ENCODE assay signal across 7 cellular contexts in genomic region chr13:92612892-92613291, GRCh38.
"Had no signal": no experiment of that assay in that cellular context is flagged by ENCODE, and none has a peak within 500 bp of the region (broad histone marks: within the 10 kb centered on the region; RNA-seq: fewer than 3 reads in every experiment).

No MANE protein-coding gene starts in this region.

- H3K9ac ChIP-seq: KMS-11 had no signal

- H3K27ac ChIP-seq: HL-60, KMS-11 had no signal

- DNase-seq: IMR-90, KBM-7, KG1 had no signal

- FAIRE-seq: HepG2, HTR-8/SVneo had no signal

- ATAC-seq: HepG2 had no signal

- H3K4me2 ChIP-seq: KMS-11 had no signal
